Comparison of ENCODE assay signal across 24 cellular contexts in genomic region chr6:44261581-44261980, GRCh38. TPM values are rescaled to one million over a fixed set of nuclear protein-coding genes. Genes with fewer than 3 reads are reported as not detected.
A peak's percentile ranks its signal among the peaks of the same experiment; 100 is the strongest.
DNase-seq lines count a peak whose midpoint lies in the region; ATAC-seq and TF ChIP-seq lines count a peak whose summit lies in the region.
"Had no signal": no experiment of that assay in that cellular context is flagged by ENCODE, and none has a peak within 500 bp of the region (broad histone marks: within the 10 kb centered on the region; RNA-seq: fewer than 3 reads in every experiment).

No MANE protein-coding gene starts in this region.

- H2AFZ ChIP-seq in SU-DHL-6 (ENCODE audit: low read depth, low read length, severe bottlenecking), result no peak overlapping the region
- H2AFZ ChIP-seq in osteoblast (ENCODE audit: low read length), result no peak overlapping the region

- peaks cover 27% of the 10 kb centered on the region for H3K36me3 Mint-ChIP-seq in activated CD8-positive, alpha-beta memory T cell treated with anti-CD3 and anti-CD28 coated beads, Interleukin-2, amount 10 ng/mL, durations not matched to agents 7 days and 5 days
- peaks cover 6 to 11% (median 8%) of the 10 kb centered on the region in 3 donors for H3K36me3 Mint-ChIP-seq in immature natural killer cell

- no peaks in the 10 kb centered on the region for H3K27me3 Mint-ChIP-seq in activated CD8-positive, alpha-beta memory T cell treated with anti-CD3 and anti-CD28 coated beads, Interleukin-2, amount 10 ng/mL, durations not matched to agents 7 days and 5 days
- peaks cover 8 to 31% (median 13%) of the 10 kb centered on the region in 3 donors for H3K27me3 Mint-ChIP-seq in immature natural killer cell (ENCODE audit: low read depth in 3 of 3)

- peaks cover 34% of the 10 kb centered on the region for H3K79me2 ChIP-seq in SU-DHL-6 (ENCODE audit: insufficient read depth, low read length)
- peaks cover 31% of the 10 kb centered on the region for H3K79me2 ChIP-seq in osteoblast (ENCODE audit: insufficient read depth, low read length)

- H3K27ac ChIP-seq in SU-DHL-6 (ENCODE audit: low read depth, low read length) (peak overlapping the region; percentile 86), osteoblast (ENCODE audit: low read depth, low read length) (no peak overlapping the region), brain microvascular endothelial cell (no peak overlapping the region)
- H3K27ac ChIP-seq: vagina had no signal

- H3K9me3 Mint-ChIP-seq in activated CD8-positive, alpha-beta memory T cell treated with anti-CD3 and anti-CD28 coated beads, Interleukin-2, amount 10 ng/mL, durations not matched to agents 7 days and 5 days (ENCODE audit: low read depth), result no peaks in the 10 kb centered on the region
- peaks cover 0 to 4% (median 0%) of the 10 kb centered on the region in 6 donors for H3K9me3 Mint-ChIP-seq in immature natural killer cell
- H3K9me3 Mint-ChIP-seq: activated naive CD4-positive, alpha-beta T cell treated with anti-CD3 and anti-CD28 coated beads, Interleukin-2, amount 50 U/mL, for 72 hours; CD8-positive, alpha-beta T cell; nephron progenitor cell had no signal

- H3K9ac ChIP-seq in SU-DHL-6 (ENCODE audit: low read length), result no peak overlapping the region; the same call in 1 of the 2 replicates

- DNase-seq in activated CD8-positive, alpha-beta memory T cell treated with anti-CD3 and anti-CD28 coated beads, Interleukin-2, amount 10 ng/mL, durations not matched to agents 7 days and 5 days, result no peak
- no peak for DNase-seq in activated CD8-positive, alpha-beta memory T cell treated with anti-CD3 and anti-CD28 coated beads, Interleukin-2, amount 50 U/mL, for 48 hours
- DNase-seq in osteoblast (ENCODE audit: insufficient read length, low spot score, missing footprints), result peak; percentile 44
- no peak for DNase-seq in immature natural killer cell
- DNase-seq in brain microvascular endothelial cell, result no peak
- DNase-seq: CD8-positive, alpha-beta T cell; effector CD8-positive, alpha-beta T cell; EL; heart right ventricle; kidney; mesendoderm; MV-4-11; NCI-H2029; NCI-H446 treated with DMSO at 0.1 percent for 48 hours; nephron progenitor cell; retina; stimulated activated CD4-positive, alpha-beta T cell treated with anti-CD3 and anti-CD28 coated beads, Interleukin-15, amount 100 ng/mL, for 24 hours; T-helper 9 cell had no signal

- no peaks in the 10 kb centered on the region for H3K9me2 ChIP-seq in SU-DHL-6 (replicated peaks; ENCODE audit: insufficient read depth, low read length)

- H3F3A ChIP-seq in SU-DHL-6 (ENCODE audit: insufficient read depth), result peaks cover 55% of the 10 kb centered on the region

- peak overlapping the region; percentile 91 for H3K4me2 ChIP-seq in SU-DHL-6 (ENCODE audit: low read depth, low read length, poor library complexity, severe bottlenecking)
- no peak overlapping the region for H3K4me2 ChIP-seq in osteoblast (ENCODE audit: insufficient read depth, low read length)
- H3K4me2 ChIP-seq: A549 had no signal

- peaks cover 48% of the 10 kb centered on the region for H3K4me1 Mint-ChIP-seq in activated CD8-positive, alpha-beta memory T cell treated with anti-CD3 and anti-CD28 coated beads, Interleukin-2, amount 10 ng/mL, durations not matched to agents 7 days and 5 days
- peaks cover 50 to 59% of the 10 kb centered on the region in 2 donors for H3K4me1 Mint-ChIP-seq in immature natural killer cell

- peak overlapping the region; percentile 96 for H3K27ac Mint-ChIP-seq in activated CD8-positive, alpha-beta memory T cell treated with anti-CD3 and anti-CD28 coated beads, Interleukin-2, amount 10 ng/mL, durations not matched to agents 7 days and 5 days
- peak overlapping the region in 2 of 6 donors; percentile 7 to 8 for H3K27ac Mint-ChIP-seq in immature natural killer cell
- H3K27ac Mint-ChIP-seq: CD8-positive, alpha-beta T cell; nephron progenitor cell had no signal

- H3K4me3 Mint-ChIP-seq in activated CD8-positive, alpha-beta memory T cell treated with anti-CD3 and anti-CD28 coated beads, Interleukin-2, amount 10 ng/mL, durations not matched to agents 7 days and 5 days, result no peak overlapping the region
- no peak overlapping the region for H3K4me3 Mint-ChIP-seq in immature natural killer cell
- H3K4me3 Mint-ChIP-seq: CD8-positive, alpha-beta T cell; nephron progenitor cell had no signal

- H4K20me1 ChIP-seq in SU-DHL-6 (ENCODE audit: low read depth, low read length) (no peaks in the 10 kb centered on the region), osteoblast (ENCODE audit: insufficient read depth, low read length) (peaks cover 11% of the 10 kb centered on the region)

- CTCF ChIA-PET in activated CD8-positive, alpha-beta memory T cell treated with anti-CD3 and anti-CD28 coated beads, Interleukin-2, amount 10 ng/mL, durations not matched to agents 7 days and 5 days (lab: Charles Lee), result interaction anchor here (0.8 to 4.5 kb wide), 4 partner anchors 9 to 87 kb away, joined by 3 to 39 read pairs (median 10); partner anchors contain the start of gene HSP90AB1

- H3K4me1 ChIP-seq in osteoblast (ENCODE audit: insufficient read depth, low read length), result peaks cover 22% of the 10 kb centered on the region

- no peaks in the 10 kb centered on the region for H3K27me3 ChIP-seq in SU-DHL-6 (ENCODE audit: low read length)
- no peaks in the 10 kb centered on the region for H3K27me3 ChIP-seq in osteoblast (ENCODE audit: insufficient read depth, low read length)
- H3K27me3 ChIP-seq in brain microvascular endothelial cell (replicated peaks), result no peaks in the 10 kb centered on the region
- H3K27me3 ChIP-seq: heart right ventricle, vagina had no signal

- H3K9me3 ChIP-seq in SU-DHL-6 (ENCODE audit: insufficient read depth, low read length) (no peaks in the 10 kb centered on the region), osteoblast (ENCODE audit: low read depth, low read length) (no peaks in the 10 kb centered on the region)
- H3K9me3 ChIP-seq: A549, heart right ventricle, vagina had no signal

- no peak for ATAC-seq in activated CD8-positive, alpha-beta memory T cell treated with anti-CD3 and anti-CD28 coated beads, Interleukin-2, amount 10 ng/mL, durations not matched to agents 7 days and 5 days
- ATAC-seq: A549; activated naive CD4-positive, alpha-beta T cell treated with anti-CD3 and anti-CD28 coated beads, Interleukin-2, amount 50 U/mL, for 72 hours; CD8-positive, alpha-beta T cell; heart right ventricle had no signal

- H3K36me3 ChIP-seq in SU-DHL-6 (ENCODE audit: low read length) (no peaks in the 10 kb centered on the region), osteoblast (ENCODE audit: insufficient read depth, low read length) (peaks cover 10% of the 10 kb centered on the region), brain microvascular endothelial cell (replicated peaks) (peaks cover 8% of the 10 kb centered on the region)
- H3K36me3 ChIP-seq: vagina had no signal

- in situ Hi-C loops in brain microvascular endothelial cell (cut with HindIII; ENCODE audit: low pct_ligation_motif_present, low sequenced_read_pairs), result no loop called here

- TF ChIP-seq CTCF in SU-DHL-6 (IDR thresholded peaks at IDR 0.05; ENCODE audit: insufficient read depth, low read length, poor library complexity, severe bottlenecking) (no peak), osteoblast (IDR thresholded peaks at IDR 0.05; ENCODE audit: extremely low read depth, low read depth, low read length) (no peak), brain microvascular endothelial cell (IDR thresholded peaks at IDR 0.05; ENCODE audit: low read depth, low read length, missing control alignments) (no peak)

- H3K4me3 ChIP-seq in SU-DHL-6 (ENCODE audit: insufficient read depth, low read length, poor library complexity, severe bottlenecking) (no peak overlapping the region), osteoblast (ENCODE audit: insufficient read depth, low read length) (no peak overlapping the region), brain microvascular endothelial cell (ENCODE audit: low read depth, low read length) (no peak overlapping the region)
- H3K4me3 ChIP-seq: A549, vagina had no signal

RNA-seq across cellular contexts. Expression of gene NFKBIE, which starts 3.8 kb away (rescaled TPM):
- 10 to 100 TPM; 24.5 to 37.7 TPM for total RNA-seq in activated CD8-positive, alpha-beta memory T cell treated with anti-CD3 and anti-CD28 coated beads, Interleukin-2, amount 10 ng/mL, durations not matched to agents 7 days and 5 days
- total RNA-seq in osteoblast, result 3.2 and 4.7 TPM in 2 replicates
- 1 to 10 TPM; 3.8 to 8.4 (median 8.3) TPM for polyA plus RNA-seq in immature natural killer cell

RNA-seq across cellular contexts. Expression of gene SLC35B2, which starts 4.3 kb away (rescaled TPM):
- total RNA-seq in activated CD8-positive, alpha-beta memory T cell treated with anti-CD3 and anti-CD28 coated beads, Interleukin-2, amount 10 ng/mL, durations not matched to agents 7 days and 5 days, result 10 to 100 TPM; 28.0 to 39.6 TPM
- total RNA-seq in osteoblast, result 86.0 and 94.1 TPM in 2 replicates
- 100 to 1,000 TPM in 1 of 3 donors, 10 to 100 TPM in 2; 64.1 to 119 (median 69.1) TPM for polyA plus RNA-seq in immature natural killer cell

RNA-seq across cellular contexts. Expression of gene TMEM151B, which starts 8.7 kb away (rescaled TPM):
- under 1 TPM in 1 of 2 experiments, not detected in 1; 0.06 TPM for total RNA-seq in activated CD8-positive, alpha-beta memory T cell treated with anti-CD3 and anti-CD28 coated beads, Interleukin-2, amount 10 ng/mL, durations not matched to agents 7 days and 5 days
- total RNA-seq in osteoblast, result not detected in 2 replicates
- polyA plus RNA-seq in immature natural killer cell, result not detected
- total RNA-seq: bronchial epithelial cell; CD8-positive, alpha-beta T cell; kidney; subcutaneous adipose tissue had no signal

RNA-seq across cellular contexts. Expression of gene HSP90AB1, which starts 14.7 kb away (rescaled TPM):
- 1,000 to 10,000 TPM in 1 of 2 experiments, 100 to 1,000 TPM in 1; 734 to 1,112 TPM for total RNA-seq in activated CD8-positive, alpha-beta memory T cell treated with anti-CD3 and anti-CD28 coated beads, Interleukin-2, amount 10 ng/mL, durations not matched to agents 7 days and 5 days
- 676 and 702 TPM in 2 replicates for total RNA-seq in osteoblast
- polyA plus RNA-seq in immature natural killer cell, result 100 to 1,000 TPM; 185 to 309 (median 280) TPM

RNA-seq across cellular contexts. Expression of gene SLC29A1, which starts 38.2 kb away (rescaled TPM):
- 10 to 100 TPM; 39.8 to 49.9 TPM for total RNA-seq in activated CD8-positive, alpha-beta memory T cell treated with anti-CD3 and anti-CD28 coated beads, Interleukin-2, amount 10 ng/mL, durations not matched to agents 7 days and 5 days
- total RNA-seq in osteoblast, result 8.0 and 10.0 TPM in 2 replicates
- polyA plus RNA-seq in immature natural killer cell, result 1 to 10 TPM; 1.5 to 3.0 (median 1.8) TPM
